Comparison of ENCODE assay signal across 1 cellular context in genomic region chr5:58462154-58462553, GRCh38.
TF ChIP-seq lines count a peak whose summit lies in the region.

No MANE protein-coding gene starts in this region.

TF ChIP-seq in H1, 55 proteins besides CTCF, POLR2A, EP300 and RAD21 (continued from another document):
- no peak for TF ChIP-seq USF2 (IDR thresholded peaks at IDR 0.05; ENCODE audit: low read length)
- TF ChIP-seq GABPA (IDR thresholded peaks at IDR 0.05; ENCODE audit: borderline replicate concordance, insufficient read depth, low read length) = no peak
- no peak for TF ChIP-seq KDM4A (IDR thresholded peaks at IDR 0.05; ENCODE audit: low read depth, low read length, severe bottlenecking)
- TF ChIP-seq SP1 (IDR thresholded peaks at IDR 0.05; ENCODE audit: low read depth, low read length) = no peak
- TF ChIP-seq BCL11A (IDR thresholded peaks at IDR 0.05; ENCODE audit: low read depth in 2 of 2, low read length in 2 of 2) = no peak
- TF ChIP-seq RFX5 (IDR thresholded peaks at IDR 0.05; ENCODE audit: borderline replicate concordance, low read depth, low read length) = no peak
- TF ChIP-seq ATF2 (IDR thresholded peaks at IDR 0.05; ENCODE audit: low read length) = no peak
- no peak for TF ChIP-seq BACH1 (IDR thresholded peaks at IDR 0.05; ENCODE audit: low read length)
- TF ChIP-seq SIRT6 (IDR thresholded peaks at IDR 0.05; ENCODE audit: low read length) = no peak
- TF ChIP-seq EGR1 (IDR thresholded peaks at IDR 0.05; ENCODE audit: borderline replicate concordance, low read depth, low read length) = no peak
- TF ChIP-seq EZH2 (IDR thresholded peaks at IDR 0.05; ENCODE audit: low read depth, low read length, severe bottlenecking) = no peak
- TF ChIP-seq SP4 (IDR thresholded peaks at IDR 0.05; ENCODE audit: low read length) = no peak
- TF ChIP-seq HDAC6 (IDR thresholded peaks at IDR 0.05; ENCODE audit: low read depth, low read length) = no peak
- TF ChIP-seq TAF7 (optimal IDR thresholded peaks at IDR 0.05; ENCODE audit: borderline replicate concordance, low read depth, low read length) = no peak
- no peak for TF ChIP-seq ZNF274 (IDR thresholded peaks at IDR 0.05; ENCODE audit: borderline replicate concordance, extremely low read depth, low read length)
- no peak for TF ChIP-seq TAF1 (IDR thresholded peaks at IDR 0.05; ENCODE audit: low read depth, low read length)
- TF ChIP-seq CTBP2 (IDR thresholded peaks at IDR 0.05; ENCODE audit: borderline replicate concordance, insufficient read depth, insufficient read length, low read length) = no peak
- TF ChIP-seq TCF12 (IDR thresholded peaks at IDR 0.05; ENCODE audit: low read depth, low read length) = no peak
